12 cellular contexts compared by ENCODE assay signal in the genomic region with DNA sequence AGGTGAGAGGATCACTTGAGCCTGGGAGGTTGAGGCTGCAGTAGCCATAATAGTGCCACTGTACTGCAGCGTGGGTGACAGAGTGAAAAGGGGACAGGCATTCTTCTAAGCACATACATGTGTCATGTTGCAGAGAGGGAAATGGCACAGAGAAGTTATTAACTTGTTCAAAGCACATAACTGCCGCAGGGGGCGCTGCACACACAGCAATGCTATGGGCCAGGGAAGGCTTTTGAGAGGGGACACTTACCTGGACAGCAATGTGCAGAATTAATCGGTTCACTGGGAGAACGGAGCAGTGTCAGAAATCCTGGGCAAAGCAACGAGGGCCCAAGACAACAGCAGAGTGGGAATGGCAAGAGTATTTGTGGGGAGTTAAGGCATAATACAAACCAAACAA. TPM values are rescaled to one million over a fixed set of nuclear protein-coding genes. Genes with fewer than 3 reads are reported as not detected.
DNase-seq lines count a peak whose midpoint lies in the region; ATAC-seq and TF ChIP-seq lines count a peak whose summit lies in the region.
"Had no signal": no experiment of that assay in that cellular context is flagged by ENCODE, and none has a peak within 500 bp of the region (broad histone marks: within the 10 kb centered on the region; RNA-seq: fewer than 3 reads in every experiment).

No MANE protein-coding gene starts in this region.

- H2AFZ ChIP-seq in GM23248, result no peak overlapping the region

- no peaks in the 10 kb centered on the region for H3K27me3 ChIP-seq in GM23248 (replicated peaks; ENCODE audit: insufficient read depth)
- H3K27me3 ChIP-seq: neutrophil had no signal

- H3K4me3 Mint-ChIP-seq in T-helper 2 cell treated with Interferon-gamma antibody and Interleukin-4, amounts not matched to agents 5 μg/mL and 100 μg/mL, for 36 hours, result no peak overlapping the region
- H3K4me3 Mint-ChIP-seq: central memory CD8-positive, alpha-beta T cell had no signal

- in situ Hi-C loops in GM23248 (cut with MboI), result no loop called here
- in situ Hi-C loops in SK-MEL-5 (cut with HindIII; ENCODE audit: low pct_unique_long_range_greater_than_20kb, low sequenced_read_pairs), result no loop called here
- in situ Hi-C loops in KBM-7 (cut with MboI; ENCODE audit: low pct_unique_long_range_greater_than_20kb, low sequenced_read_pairs), result no loop called here

- no peak for ATAC-seq in GM18873 (IDR thresholded peaks at IDR 0.05; ENCODE audit: low FRiP score, unreplicated experiment)

- H3K36me3 ChIP-seq in GM23248 (ENCODE audit: low read depth), result no peaks in the 10 kb centered on the region
- H3K36me3 ChIP-seq: neutrophil had no signal

- no peak overlapping the region for H3K4me3 ChIP-seq in GM23248
- H3K4me3 ChIP-seq: SK-N-MC had no signal

- no peaks in the 10 kb centered on the region for H3K4me1 Mint-ChIP-seq in T-helper 2 cell treated with Interferon-gamma antibody and Interleukin-4, amounts not matched to agents 5 μg/mL and 100 μg/mL, for 36 hours (ENCODE audit: low read depth)
- H3K4me1 Mint-ChIP-seq: central memory CD8-positive, alpha-beta T cell had no signal

- no peaks in the 10 kb centered on the region for H4K20me1 ChIP-seq in GM23248 (ENCODE audit: insufficient read depth)

- H3K27ac Mint-ChIP-seq in T-helper 2 cell treated with Interferon-gamma antibody and Interleukin-4, amounts not matched to agents 5 μg/mL and 100 μg/mL, for 36 hours, result no peak overlapping the region

- H3K9me2 ChIP-seq in GM23248 (ENCODE audit: insufficient read depth), result no peaks in the 10 kb centered on the region

- peak; percentile 54 for TF ChIP-seq CTCF in C4-2B (conservative IDR thresholded peaks at IDR 0.05)
- no peak for TF ChIP-seq CTCF in GM20000 (IDR thresholded peaks at IDR 0.05; ENCODE audit: extremely low read depth, missing control alignments)

- no peaks in the 10 kb centered on the region for H3K79me2 ChIP-seq in GM23248 (ENCODE audit: insufficient read depth)

- no peaks in the 10 kb centered on the region for H3F3A ChIP-seq in GM23248 (ENCODE audit: insufficient read depth)

- peak; percentile 13 for DNase-seq in GM23248
- DNase-seq in SK-MEL-5 (ENCODE audit: low read depth, low spot score), result peak; percentile 66
- peak; percentile 70 for DNase-seq in iPS-NIHi7 (ENCODE audit: extremely low spot score)
- no peak for DNase-seq in T-helper 2 cell treated with Interferon-gamma antibody and Interleukin-4, amounts not matched to agents 5 μg/mL and 100 μg/mL, for 36 hours (ENCODE audit: low spot score)
- DNase-seq in GM20000 (ENCODE audit: low spot score), result no peak
- DNase-seq in KBM-7, result no peak
- DNase-seq: NCI-H2081 had no signal

- no peaks in the 10 kb centered on the region for H3K9me3 Mint-ChIP-seq in T-helper 2 cell treated with Interferon-gamma antibody and Interleukin-4, amounts not matched to agents 5 μg/mL and 100 μg/mL, for 36 hours
- H3K9me3 Mint-ChIP-seq: central memory CD8-positive, alpha-beta T cell had no signal

- no peak overlapping the region for H3K4me2 ChIP-seq in GM23248 (ENCODE audit: unreplicated experiment)

- no peaks in the 10 kb centered on the region for H3K9me3 ChIP-seq in GM23248 (ENCODE audit: low read depth)
- H3K9me3 ChIP-seq: neutrophil had no signal

- no peak overlapping the region for H3K27ac ChIP-seq in C4-2B
- no peak overlapping the region for H3K27ac ChIP-seq in GM23248
- H3K27ac ChIP-seq: neutrophil, SK-N-MC had no signal

- 34 to 36% methylated on average over 6 of the region's 6 CpGs for WGBS in GM23248 (ENCODE audit: low coverage in 1 of 2, low lambda C conversion rate in 2 of 2, missing lambda C conversion rate in 2 of 2), 2 experiments

- no peaks in the 10 kb centered on the region for H3K36me3 Mint-ChIP-seq in T-helper 2 cell treated with Interferon-gamma antibody and Interleukin-4, amounts not matched to agents 5 μg/mL and 100 μg/mL, for 36 hours (ENCODE audit: low read depth)

- H3K4me1 ChIP-seq in GM23248 (ENCODE audit: insufficient read depth), result no peaks in the 10 kb centered on the region

- H3K27me3 Mint-ChIP-seq in T-helper 2 cell treated with Interferon-gamma antibody and Interleukin-4, amounts not matched to agents 5 μg/mL and 100 μg/mL, for 36 hours (ENCODE audit: low read depth), result no peaks in the 10 kb centered on the region

- no peak overlapping the region for H3K9ac ChIP-seq in GM23248

RNA-seq across cellular contexts. Expression of a gene that starts 2.4 kb away (rescaled TPM):
- total RNA-seq in GM23248 (2014; rRNA removed; shearing (Covaris generic)), result not detected in 2 replicates
- not detected in 2 replicates for polyA plus RNA-seq in GM23248 (2016; fragmentation: Nextera tagmentation; extraction: Ambion mirVana)
- not detected in 2 replicates for total RNA-seq in SK-MEL-5 (2014; rRNA removed; shearing (Covaris generic))
- not detected in 2 replicates for polyA plus RNA-seq in SK-MEL-5 (2015; cell fraction: cytosol; rRNA removed)
- not detected in 2 replicates for polyA plus RNA-seq in SK-MEL-5 (2015; cell fraction: nucleus; rRNA removed)

RNA-seq across cellular contexts. Expression of a gene that starts 19.9 kb away (rescaled TPM):
- total RNA-seq in GM23248 (2014; rRNA removed; shearing (Covaris generic)), result not detected in 2 replicates
- not detected in 2 replicates for polyA plus RNA-seq in GM23248 (2016; fragmentation: Nextera tagmentation; extraction: Ambion mirVana)
- not detected in 2 replicates for total RNA-seq in SK-MEL-5 (2014; rRNA removed; shearing (Covaris generic))
- not detected in 2 replicates for polyA plus RNA-seq in SK-MEL-5 (2015; cell fraction: cytosol; rRNA removed)
- polyA plus RNA-seq in SK-MEL-5 (2015; cell fraction: nucleus; rRNA removed), result not detected in 2 replicates

RNA-seq across cellular contexts. Expression of a gene that starts 23.5 kb away (rescaled TPM):
- not detected in 2 replicates for total RNA-seq in GM23248 (2014; rRNA removed; shearing (Covaris generic))
- not detected in 2 replicates for polyA plus RNA-seq in GM23248 (2016; fragmentation: Nextera tagmentation; extraction: Ambion mirVana)
- total RNA-seq in SK-MEL-5 (2014; rRNA removed; shearing (Covaris generic)), result not detected in 2 replicates
- not detected in 2 replicates for polyA plus RNA-seq in SK-MEL-5 (2015; cell fraction: cytosol; rRNA removed)
- polyA plus RNA-seq in SK-MEL-5 (2015; cell fraction: nucleus; rRNA removed), result not detected in 2 replicates

RNA-seq across cellular contexts. Expression of a gene that starts 30.3 kb away (rescaled TPM):
- total RNA-seq in GM23248 (2014; rRNA removed; shearing (Covaris generic)), result 0.65 and 0.89 TPM in 2 replicates
- 0.10 and 0.71 TPM in 2 replicates for polyA plus RNA-seq in GM23248 (2016; fragmentation: Nextera tagmentation; extraction: Ambion mirVana)
- 1.4 and 1.6 TPM in 2 replicates for total RNA-seq in SK-MEL-5 (2014; rRNA removed; shearing (Covaris generic))
- polyA plus RNA-seq in SK-MEL-5 (2015; cell fraction: cytosol; rRNA removed), result 1.0 and 1.4 TPM in 2 replicates
- 2.5 and 6.4 TPM in 2 replicates for polyA plus RNA-seq in SK-MEL-5 (2015; cell fraction: nucleus; rRNA removed)

Comparison
In these comparisons a context has a peak if more than half of its experiments do, and no peak if none do; other contexts are left out.
1. DNase-seq: peak in GM23248 (single experiment), SK-MEL-5 (single experiment) and iPS-NIHi7 (single experiment); none in T-helper 2 cell treated with Interferon-gamma antibody and Interleukin-4, amounts not matched to agents 5 μg/mL and 100 μg/mL, for 36 hours (single experiment), GM20000 (single experiment) and KBM-7 (single experiment).